ENCODE assay signal across 8 cellular contexts in the genomic region with DNA sequence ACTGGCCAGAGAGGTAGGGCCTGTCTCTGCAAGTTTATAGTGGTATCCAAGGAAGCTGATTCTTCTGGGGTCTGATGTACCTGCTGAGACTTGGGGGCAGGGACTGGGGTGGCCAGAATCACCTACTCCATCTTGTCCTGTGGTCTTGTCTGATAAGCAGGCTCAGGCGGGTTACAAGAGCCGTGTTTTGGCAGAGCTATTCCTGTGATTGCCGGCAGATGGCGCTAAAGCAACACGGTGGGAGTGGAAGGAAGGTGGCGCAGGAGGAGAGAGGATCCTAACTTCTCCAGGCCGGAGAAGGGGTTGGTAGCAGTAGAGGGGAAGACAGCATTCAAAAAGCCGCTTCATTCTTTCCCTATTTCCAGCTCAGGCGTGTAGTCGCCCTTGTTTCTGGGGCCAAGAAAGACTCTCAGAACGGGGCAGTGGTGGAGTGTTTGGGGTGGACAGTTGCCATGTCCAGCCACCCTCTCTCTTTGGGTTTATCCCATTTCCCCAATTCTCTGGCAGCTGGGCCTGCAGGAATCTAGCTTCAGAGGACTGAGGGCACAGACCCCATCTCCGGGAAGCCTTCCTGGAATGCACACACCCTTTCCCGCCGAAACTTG. TPM values are rescaled to one million over a fixed set of nuclear protein-coding genes. Genes with fewer than 3 reads are reported as not detected.
DNase-seq lines count a peak whose midpoint lies in the region; ATAC-seq, FAIRE-seq and TF ChIP-seq lines count a peak whose summit lies in the region.

No MANE protein-coding gene starts in this region.

- H3K4me2 ChIP-seq in A549, result peak overlapping the region; percentile 40; the same call in 1 of the 3 replicates

- ATAC-seq in A549, result peak; percentile 80 to 90
- ATAC-seq in GM18498 (IDR thresholded peaks at IDR 0.05; ENCODE audit: unreplicated experiment), result peak; percentile 56
- peak; percentile 70 to 83 (median 75) for ATAC-seq in heart right ventricle
- ATAC-seq in GM19463 (IDR thresholded peaks at IDR 0.05; ENCODE audit: unreplicated experiment), result no peak

- no peak overlapping the region for H3K27ac ChIP-seq in A549
- H3K27ac ChIP-seq in heart right ventricle, result no peak overlapping the region

- intact Hi-C loops in heart right ventricle (cut with DNase I), result loop anchor here (1.0 to 10.0 kb wide), 7 partner anchors 69 to 309 kb away; no protein-coding TSS in a partner anchor

- POLR2A ChIA-PET in A549 (lab: Yijun Ruan, JAX), result no interaction called here

- 11% methylated on average over 14 of the region's 14 CpGs for WGBS in A549 (ENCODE audit: missing lambda C conversion rate)
- WGBS in heart right ventricle, 2 donors, result 17% methylated on average over 14 of the region's 14 CpGs

- FAIRE-seq in A549 (lab: Jason Lieb, UNC), result peak; percentile 88

- TF ChIP-seq POLR2A in A549 (IDR thresholded peaks at IDR 0.05; ENCODE audit: low read length), result no peak

- H3K4me3 ChIP-seq in A549, result no peak overlapping the region
- no peak overlapping the region for H3K4me3 ChIP-seq in adipocyte (ENCODE audit: low read length)
- no peak overlapping the region for H3K4me3 ChIP-seq in heart right ventricle

- TF ChIP-seq CTCF in A549 (IDR thresholded peaks at IDR 0.05) (peak; percentile 94), heart right ventricle (IDR thresholded peaks at IDR 0.05) (peak; percentile 96 to 100 (median 99))

- CTCF ChIA-PET in A549 (lab: Yijun Ruan, JAX), result interaction anchor here (0.5 to 21.0 kb wide), 59 partner anchors 11 to 1127 kb away, joined by 3 to 461 read pairs (median 5); partner anchors contain the start of genes CHRM1, SLC22A8 and ZBTB3

- H3K36me3 ChIP-seq in adipocyte (ENCODE audit: control insufficient read depth, insufficient read depth, low read length, severe bottlenecking) (no peaks in the 10 kb centered on the region), heart right ventricle (no peaks in the 10 kb centered on the region)

- 0 out of 3 replicates have a peak, but pooled peaks cover 3% of the 10 kb centered on the region for H3K4me1 ChIP-seq in A549
- peaks cover 21% of the 10 kb centered on the region for H3K4me1 ChIP-seq in adipocyte (ENCODE audit: control insufficient read depth, insufficient read depth, low read length)
- H3K4me1 ChIP-seq in heart right ventricle, result peaks cover 4 to 27% (median 17%) of the 10 kb centered on the region in 9 donors

- DNase-seq in A549 (ENCODE audit: low read depth in 1 of 2, low spot score in 1 of 2), result peak; percentile 84 to 87
- peak; percentile 47 for DNase-seq in NCI-H1105 (lab: John Stamatoyannopoulos, UW)
- peak; percentile 64 for DNase-seq in T follicular helper cell (ENCODE audit: low read depth)
- DNase-seq in adipocyte (ENCODE audit: low read depth), result peak; percentile 92
- DNase-seq in heart right ventricle, result peak; percentile 78 to 81
- DNase-seq in retina, result peak; percentile 92

- H3K9me3 ChIP-seq in A549, result no peaks in the 10 kb centered on the region
- H3K9me3 ChIP-seq in adipocyte (ENCODE audit: control insufficient read depth, low read length), result no peaks in the 10 kb centered on the region
- H3K9me3 ChIP-seq in heart right ventricle, result no peaks in the 10 kb centered on the region

- TF ChIP-seq EP300 in A549 (IDR thresholded peaks at IDR 0.05), result no peak

- peak; percentile 96 to 99 for TF ChIP-seq RAD21 in A549 (conservative IDR thresholded peaks at IDR 0.05 in 1 of 2, IDR thresholded peaks at IDR 0.05 in 1 of 2)

- H3K9ac ChIP-seq in adipocyte (ENCODE audit: low read length), result no peak overlapping the region

- H3K27me3 ChIP-seq in adipocyte (replicated peaks; ENCODE audit: control insufficient read depth, insufficient read depth, low read length) (peaks cover 11% of the 10 kb centered on the region), heart right ventricle (no peaks in the 10 kb centered on the region)

TF ChIP-seq in A549, 52 proteins besides CTCF, POLR2A, EP300 and RAD21:
- no peak for TF ChIP-seq RNF2 (IDR thresholded peaks at IDR 0.05; ENCODE audit: borderline replicate concordance, low read depth)
- peak; percentile 85 for TF ChIP-seq SMC3 (IDR thresholded peaks at IDR 0.05)

RNA-seq across cellular contexts. Expression of gene CHRM1, which starts 15.1 kb away (rescaled TPM):
- polyA plus RNA-seq in A549 (2011; rRNA removed) (not detected in 2 replicates), A549 (2017; fragmentation: RNase III; extraction: RNeasy Plus Mini Kit Qiagen cat#74134 plus additional on column Dnase treatment) (not detected in 3 replicates), heart right ventricle (not detected)
- polyA plus RNA-seq in A549 (2012; cell fraction: cytosol; rRNA removed), result not detected in 2 replicates
- polyA plus RNA-seq in A549 (2012; cell fraction: nucleus; rRNA removed), result not detected in 2 replicates
- not detected in 2 replicates for polyA minus RNA-seq in A549 (2011; rRNA and poly(A)+ RNA removed)
- total RNA-seq in heart right ventricle, result not detected

RNA-seq across cellular contexts. Expression of gene SLC3A2, which starts 25.3 kb away (rescaled TPM):
- polyA plus RNA-seq in A549 (2011; rRNA removed) (1,064 and 1,133 TPM in 2 replicates), A549 (2017; fragmentation: RNase III; extraction: RNeasy Plus Mini Kit Qiagen cat#74134 plus additional on column Dnase treatment) (906 to 1,102 TPM (median 1,007 TPM) in 3 replicates), heart right ventricle (100 to 1,000 TPM in 1 of 2 donors, 10 to 100 TPM in 1; 36.2 to 110 TPM)
- 1,069 and 1,103 TPM in 2 replicates for polyA plus RNA-seq in A549 (2012; cell fraction: cytosol; rRNA removed)
- 2,860 and 2,938 TPM in 2 replicates for polyA plus RNA-seq in A549 (2012; cell fraction: nucleus; rRNA removed)
- 561 and 608 TPM in 2 replicates for polyA minus RNA-seq in A549 (2011; rRNA and poly(A)+ RNA removed)
- 10 to 100 TPM; 32.0 to 78.4 (median 42.6) TPM for total RNA-seq in heart right ventricle

Comparison
In these comparisons a context has a peak if more than half of its experiments do, and no peak if none do; other contexts are left out.
1. RNA of gene SLC3A2, which starts 25.3 kb away (polyA plus RNA-seq): 906 to 2,938 TPM in A549; 36.2 to 110 TPM in heart right ventricle; every median in the first group is over 4 times any median in the second.
2. Peak in every context shown above with its lines, with median percentiles within 50 percentile points of each other: DNase-seq.